8 cellular contexts compared by ENCODE assay signal in the genomic region with DNA sequence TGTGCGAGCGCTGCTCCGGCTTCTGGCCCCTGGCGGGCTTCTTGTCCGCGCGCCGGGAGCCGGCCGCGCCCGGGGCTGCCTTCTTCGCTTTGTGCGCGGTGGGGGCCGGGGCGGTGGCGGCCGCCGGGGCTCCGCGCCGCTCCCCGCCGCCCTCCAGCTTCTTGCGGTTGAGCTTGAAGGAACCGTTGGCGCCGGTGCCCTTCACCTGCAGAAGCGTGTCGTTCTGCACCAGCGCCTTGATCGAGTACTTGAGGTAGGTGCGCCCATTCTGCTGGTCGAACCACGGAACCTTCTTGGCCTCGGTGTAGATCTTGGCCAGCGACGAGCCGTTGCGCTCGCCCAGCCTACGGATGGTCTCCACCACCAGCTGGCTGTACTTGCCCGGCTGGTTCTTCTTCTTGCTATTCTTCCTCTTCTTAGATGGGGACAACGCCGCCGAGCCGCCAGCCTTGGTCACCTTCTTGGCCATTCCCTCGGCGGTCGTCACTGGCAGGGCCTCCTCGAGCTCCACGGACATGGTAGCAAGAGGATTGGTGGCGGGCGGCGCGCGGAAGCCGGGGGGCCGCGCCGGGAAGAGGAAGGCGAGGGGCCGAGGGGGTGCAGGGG. TPM values are rescaled to one million over a fixed set of nuclear protein-coding genes. Genes with fewer than 3 reads are reported as not detected.
DNase-seq lines count a peak whose midpoint lies in the region; ATAC-seq and TF ChIP-seq lines count a peak whose summit lies in the region.

No MANE protein-coding gene starts in this region.

- no peaks in the 10 kb centered on the region for H3K27me3 ChIP-seq in mucosa of stomach (ENCODE audit: control insufficient read depth, insufficient read depth, low read length)

- no peaks in the 10 kb centered on the region for H3K27me3 Mint-ChIP-seq in activated CD4-positive, alpha-beta memory T cell treated with anti-CD3 and anti-CD28 coated beads for 36 hours
- peaks cover 20% of the 10 kb centered on the region for H3K27me3 Mint-ChIP-seq in endothelial cell (ENCODE audit: unreplicated experiment)
- H3K27me3 Mint-ChIP-seq in type B pancreatic cell: no peaks in the 10 kb centered on the region

- ATAC-seq in GM21390 (IDR thresholded peaks at IDR 0.05; ENCODE audit: unreplicated experiment): no peak

- H3K36me3 ChIP-seq in mucosa of stomach (ENCODE audit: control insufficient read depth, insufficient read depth, low read length): no peaks in the 10 kb centered on the region

- intact Hi-C loops in activated CD4-positive, alpha-beta memory T cell treated with anti-CD3 and anti-CD28 coated beads for 36 hours (cut with micrococcal nuclease): loop anchor here (2.0 kb wide), 1 partner anchor 67 kb away; the partner anchor contains the start of gene COPG1

- TF ChIP-seq CTCF in endothelial cell (IDR thresholded peaks at IDR 0.05; ENCODE audit: unreplicated experiment): no peak
- no peak for TF ChIP-seq CTCF in type B pancreatic cell (conservative IDR thresholded peaks at IDR 0.05)

- no peaks in the 10 kb centered on the region for H3K9me3 ChIP-seq in mucosa of stomach (ENCODE audit: control insufficient read depth, low read length)

- CTCF ChIA-PET in activated CD4-positive, alpha-beta memory T cell treated with anti-CD3 and anti-CD28 coated beads for 36 hours (lab: Charles Lee): interaction anchor here (0.7 to 2.4 kb wide), 21 partner anchors 8 to 345 kb away, joined by 3 to 27 read pairs (median 5); partner anchors contain the start of genes IFT122 and MBD4

- H3K4me1 ChIP-seq in mucosa of stomach (ENCODE audit: control insufficient read depth, insufficient read depth, low read length): peaks cover 23% of the 10 kb centered on the region

- H3K27ac Mint-ChIP-seq in activated CD4-positive, alpha-beta memory T cell treated with anti-CD3 and anti-CD28 coated beads for 36 hours: peak overlapping the region; percentile 89
- H3K27ac Mint-ChIP-seq in endothelial cell (ENCODE audit: unreplicated experiment): peak overlapping the region; percentile 96
- peak overlapping the region; percentile 89 for H3K27ac Mint-ChIP-seq in type B pancreatic cell

- DNase-seq in D341Med (ENCODE audit: low spot score): peak; percentile 60
- DNase-seq in HK-2 (ENCODE audit: unreplicated experiment): peak; percentile 56
- peak; percentile 48 for DNase-seq in activated CD4-positive, alpha-beta memory T cell treated with anti-CD3 and anti-CD28 coated beads for 36 hours
- no peak for DNase-seq in endothelial cell (ENCODE audit: low spot score)
- peak; percentile 71 for DNase-seq in type B pancreatic cell (ENCODE audit: extremely low spot score, unreplicated experiment)
- no peak for DNase-seq in SHP77 (lab: John Stamatoyannopoulos, UW)

- no peaks in the 10 kb centered on the region for H3K9me3 Mint-ChIP-seq in activated CD4-positive, alpha-beta memory T cell treated with anti-CD3 and anti-CD28 coated beads for 36 hours
- H3K9me3 Mint-ChIP-seq in endothelial cell (ENCODE audit: unreplicated experiment) (no peaks in the 10 kb centered on the region), type B pancreatic cell (no peaks in the 10 kb centered on the region)

- POLR2A ChIA-PET in activated CD4-positive, alpha-beta memory T cell treated with anti-CD3 and anti-CD28 coated beads for 36 hours (lab: Charles Lee): interaction anchor here (0.7 to 3.9 kb wide), 21 partner anchors 9 to 519 kb away, joined by 3 to 26 read pairs (median 6); partner anchors contain the start of genes COPG1, HMCES, IFT122 and MBD4

- H3K4me3 ChIP-seq in mucosa of stomach (ENCODE audit: low read length): peak overlapping the region; percentile 74

- H3K36me3 Mint-ChIP-seq in activated CD4-positive, alpha-beta memory T cell treated with anti-CD3 and anti-CD28 coated beads for 36 hours: peaks cover 8% of the 10 kb centered on the region
- H3K36me3 Mint-ChIP-seq in endothelial cell (ENCODE audit: low read depth, unreplicated experiment) (peaks cover 19% of the 10 kb centered on the region), type B pancreatic cell (peaks cover 3% of the 10 kb centered on the region)

- peaks cover 26% of the 10 kb centered on the region for H3K4me1 Mint-ChIP-seq in activated CD4-positive, alpha-beta memory T cell treated with anti-CD3 and anti-CD28 coated beads for 36 hours (ENCODE audit: low read depth)
- H3K4me1 Mint-ChIP-seq in endothelial cell (ENCODE audit: unreplicated experiment) (peaks cover 5% of the 10 kb centered on the region), type B pancreatic cell (ENCODE audit: unreplicated experiment) (peaks cover 7% of the 10 kb centered on the region)

- peak overlapping the region; percentile 93 for H3K4me3 Mint-ChIP-seq in activated CD4-positive, alpha-beta memory T cell treated with anti-CD3 and anti-CD28 coated beads for 36 hours
- peak overlapping the region; percentile 95 for H3K4me3 Mint-ChIP-seq in endothelial cell (ENCODE audit: unreplicated experiment)
- H3K4me3 Mint-ChIP-seq in type B pancreatic cell: peak overlapping the region; percentile 95

- H3K9ac ChIP-seq in mucosa of stomach (ENCODE audit: low read length): peak overlapping the region; percentile 84

RNA-seq across cellular contexts. Expression of gene HMCES, which starts 36.8 kb away (rescaled TPM):
- 10 to 100 TPM; 58.4 to 61.5 TPM for total RNA-seq in activated CD4-positive, alpha-beta memory T cell treated with anti-CD3 and anti-CD28 coated beads for 36 hours
- total RNA-seq in endothelial cell (ENCODE audit: unreplicated experiment) (36.4 TPM), type B pancreatic cell (ENCODE audit: low replicate concordance) (33.2 and 34.9 TPM in 2 replicates)

Comparison
In these comparisons a context has a peak if more than half of its experiments do, and no peak if none do; other contexts are left out.
1. DNase-seq: peak in D341Med (single experiment), HK-2 (single experiment), activated CD4-positive, alpha-beta memory T cell treated with anti-CD3 and anti-CD28 coated beads for 36 hours (single experiment) and type B pancreatic cell (single experiment); none in endothelial cell (single experiment) and SHP77 (0 of 2).
2. Peak in every context shown above with its lines, with median percentiles within 50 percentile points of each other: H3K27ac Mint-ChIP-seq and H3K4me3 Mint-ChIP-seq.